In genomic region chr5:146565764-146566163, GRCh38 we compare ENCODE assay signal across 8 cellular contexts. TPM values are rescaled to one million over a fixed set of nuclear protein-coding genes. Genes with fewer than 3 reads are reported as not detected.
A peak's percentile ranks its signal among the peaks of the same experiment; 100 is the strongest.
DNase-seq lines count a peak whose midpoint lies in the region; ATAC-seq and TF ChIP-seq lines count a peak whose summit lies in the region.

No MANE protein-coding gene starts in this region.

- H3K4me1 Mint-ChIP-seq in natural killer cell treated with Interleukin-12 subunit alpha and Interleukin-12 subunit beta and Interleukin-15 and Interleukin-18, amount 100 ng/mL, for 72 hours (ENCODE audit: low read depth in 2 of 2): peaks cover 5 to 6% of the 10 kb centered on the region in 2 donors
- H3K4me1 Mint-ChIP-seq in type B pancreatic cell (ENCODE audit: unreplicated experiment): peaks cover 5% of the 10 kb centered on the region

- H3K27me3 Mint-ChIP-seq in natural killer cell treated with Interleukin-12 subunit alpha and Interleukin-12 subunit beta and Interleukin-15 and Interleukin-18, amount 100 ng/mL, for 72 hours: peaks cover 0 to 3% of the 10 kb centered on the region in 2 donors
- peaks cover 21% of the 10 kb centered on the region for H3K27me3 Mint-ChIP-seq in type B pancreatic cell

- H3K36me3 Mint-ChIP-seq in natural killer cell treated with Interleukin-12 subunit alpha and Interleukin-12 subunit beta and Interleukin-15 and Interleukin-18, amount 100 ng/mL, for 72 hours: no peaks in the 10 kb centered on the region
- peaks cover 3% of the 10 kb centered on the region for H3K36me3 Mint-ChIP-seq in type B pancreatic cell

- no peak overlapping the region for H3K27ac Mint-ChIP-seq in natural killer cell treated with Interleukin-12 subunit alpha and Interleukin-12 subunit beta and Interleukin-15 and Interleukin-18, amount 100 ng/mL, for 72 hours
- H3K27ac Mint-ChIP-seq in type B pancreatic cell: no peak overlapping the region

- H3K4me3 Mint-ChIP-seq in natural killer cell treated with Interleukin-12 subunit alpha and Interleukin-12 subunit beta and Interleukin-15 and Interleukin-18, amount 100 ng/mL, for 72 hours: no peak overlapping the region
- H3K4me3 Mint-ChIP-seq in type B pancreatic cell: no peak overlapping the region

- TF ChIP-seq CTCF in epithelial cell of esophagus (IDR thresholded peaks at IDR 0.05; ENCODE audit: insufficient read depth, low read depth, low read length, missing control alignments) (peak; percentile 64), type B pancreatic cell (conservative IDR thresholded peaks at IDR 0.05) (peak; percentile 81)

- ATAC-seq in GM19455 (IDR thresholded peaks at IDR 0.05; ENCODE audit: unreplicated experiment) (peak; percentile 97), HG03457 (IDR thresholded peaks at IDR 0.05; ENCODE audit: unreplicated experiment) (peak; percentile 94)
- ATAC-seq in natural killer cell treated with Interleukin-12 subunit alpha and Interleukin-12 subunit beta and Interleukin-15 and Interleukin-18, amount 100 ng/mL, for 72 hours: peak; percentile 89

- no peak overlapping the region for H3K4me3 ChIP-seq in epithelial cell of esophagus (ENCODE audit: low read length)

- no peaks in the 10 kb centered on the region for H3K9me3 Mint-ChIP-seq in natural killer cell treated with Interleukin-12 subunit alpha and Interleukin-12 subunit beta and Interleukin-15 and Interleukin-18, amount 100 ng/mL, for 72 hours
- peaks cover 13% of the 10 kb centered on the region for H3K9me3 Mint-ChIP-seq in type B pancreatic cell

- DNase-seq in DMS 273 (lab: John Stamatoyannopoulos, UW; ENCODE audit: unreplicated experiment) (peak; percentile 92), NCI-H446 treated with DMSO at 0.1 percent for 48 hours (lab: John Stamatoyannopoulos, UW) (peak; percentile 61), epithelial cell of esophagus (ENCODE audit: low read depth) (peak; percentile 68), type B pancreatic cell (ENCODE audit: extremely low spot score, unreplicated experiment) (no peak)
- DNase-seq in activated CD8-positive, alpha-beta memory T cell treated with anti-CD3 and anti-CD28 coated beads for 24 hours: peak; percentile 71
- DNase-seq in natural killer cell treated with Interleukin-12 subunit alpha and Interleukin-12 subunit beta and Interleukin-15 and Interleukin-18, amount 100 ng/mL, for 72 hours (ENCODE audit: low spot score): peak; percentile 67

RNA-seq across cellular contexts. Expression of gene GPR151, which starts 49.8 kb away (rescaled TPM):
- not detected for total RNA-seq in natural killer cell treated with Interleukin-12 subunit alpha and Interleukin-12 subunit beta and Interleukin-15 and Interleukin-18, amount 100 ng/mL, for 72 hours
- not detected in 2 replicates for total RNA-seq in type B pancreatic cell (ENCODE audit: low replicate concordance)
